Comparison of ENCODE assay signal across 8 cellular contexts in genomic region chr18:79964330-79965118, GRCh38. TPM values are rescaled to one million over a fixed set of nuclear protein-coding genes. Genes with fewer than 3 reads are reported as not detected.
A peak's percentile ranks its signal among the peaks of the same experiment; 100 is the strongest.
DNase-seq lines count a peak whose midpoint lies in the region; ATAC-seq and TF ChIP-seq lines count a peak whose summit lies in the region.

Gene HSBP1L1, plus strand, starts transcription at chr18:79964643. Its CDS starts 93 bp downstream, at chr18:79964736.

- POLR2A ChIA-PET in RWPE1 (lab: Yijun Ruan, JAX; ENCODE audit: low non-redundant PET), result no interaction called here

- H3K4me1 ChIP-seq in BLaER1 (peaks cover 40% of the 10 kb centered on the region), cardiac muscle cell (ENCODE audit: low read depth) (no peaks in the 10 kb centered on the region)

- H3K9ac ChIP-seq in BLaER1, result peak within 1 kb of the TSS; percentile 81

- DNase-seq in RWPE1 (ENCODE audit: low spot score) (peak; percentile 48), cardiac muscle cell (ENCODE audit: low read depth in 1 of 2, low spot score in 1 of 2) (peak; percentile 54 to 88), progenitor cell of endocrine pancreas (ENCODE audit: low spot score, unreplicated experiment) (peak; percentile 76), SKM-1 treated with dmso at 0.1 percent for 144 hours (lab: John Stamatoyannopoulos, UW; ENCODE audit: unreplicated experiment) (no peak)
- DNase-seq in activated naive CD8-positive, alpha-beta T cell treated with anti-CD3 and anti-CD28 coated beads for 36 hours, result peak; percentile 84

- CTCF ChIA-PET in RWPE1 (lab: Yijun Ruan, JAX), result interaction anchor here (0.6 kb wide), 1 partner anchor 166 kb away, joined by 4 read pairs; no protein-coding TSS in a partner anchor

- H3K27me3 ChIP-seq in BLaER1 (no peaks in the 10 kb centered on the region), cardiac muscle cell (peaks cover 10% of the 10 kb centered on the region)

- peak; percentile 67 for ATAC-seq in GM19035 (IDR thresholded peaks at IDR 0.05; ENCODE audit: unreplicated experiment)
- ATAC-seq in HG03175 (IDR thresholded peaks at IDR 0.05; ENCODE audit: unreplicated experiment), result peak; percentile 64

- H3K4me2 ChIP-seq in BLaER1, result peak within 1 kb of the TSS; percentile 97

- H3K9me3 ChIP-seq in BLaER1, result no peaks in the 10 kb centered on the region
- no peaks in the 10 kb centered on the region for H3K9me3 ChIP-seq in cardiac muscle cell (ENCODE audit: low read depth)

- TF ChIP-seq CTCF in RWPE1 (conservative IDR thresholded peaks at IDR 0.05; ENCODE audit: low read depth), result peak; percentile 60
- TF ChIP-seq CTCF in cardiac muscle cell (IDR thresholded peaks at IDR 0.05; ENCODE audit: low read depth, low read length), result no peak
- TF ChIP-seq CTCF in progenitor cell of endocrine pancreas (IDR thresholded peaks at IDR 0.05; ENCODE audit: unreplicated experiment), result peak; percentile 47

- H3K4me3 Mint-ChIP-seq in activated naive CD8-positive, alpha-beta T cell treated with anti-CD3 and anti-CD28 coated beads for 36 hours, result peak within 1 kb of the TSS; percentile 78
- H3K4me3 Mint-ChIP-seq in progenitor cell of endocrine pancreas (ENCODE audit: low read depth), result peak within 1 kb of the TSS; percentile 59

- H3K36me3 ChIP-seq in BLaER1 (peaks cover 8% of the 10 kb centered on the region), cardiac muscle cell (no peaks in the 10 kb centered on the region)

- H3K27ac Mint-ChIP-seq in activated naive CD8-positive, alpha-beta T cell treated with anti-CD3 and anti-CD28 coated beads for 36 hours, result peak within 1 kb of the TSS; percentile 87
- H3K27ac Mint-ChIP-seq in progenitor cell of endocrine pancreas, result peak within 1 kb of the TSS; percentile 62

- peaks cover 29% of the 10 kb centered on the region for H3K4me1 Mint-ChIP-seq in activated naive CD8-positive, alpha-beta T cell treated with anti-CD3 and anti-CD28 coated beads for 36 hours
- peaks cover 19% of the 10 kb centered on the region for H3K4me1 Mint-ChIP-seq in progenitor cell of endocrine pancreas (ENCODE audit: low read depth)

- no peaks in the 10 kb centered on the region for H3K9me3 Mint-ChIP-seq in activated naive CD8-positive, alpha-beta T cell treated with anti-CD3 and anti-CD28 coated beads for 36 hours
- no peaks in the 10 kb centered on the region for H3K9me3 Mint-ChIP-seq in progenitor cell of endocrine pancreas (ENCODE audit: low read depth)

- H3K27ac ChIP-seq in BLaER1, result peak within 1 kb of the TSS; percentile 77
- peak within 1 kb of the TSS; percentile 92 for H3K27ac ChIP-seq in RWPE1
- no peak within 1 kb of the TSS for H3K27ac ChIP-seq in cardiac muscle cell

- H3K27me3 Mint-ChIP-seq in activated naive CD8-positive, alpha-beta T cell treated with anti-CD3 and anti-CD28 coated beads for 36 hours, result no peaks in the 10 kb centered on the region
- H3K27me3 Mint-ChIP-seq in progenitor cell of endocrine pancreas, result peaks cover 28% of the 10 kb centered on the region

- H3K4me3 ChIP-seq in BLaER1 (peak within 1 kb of the TSS; percentile 72), cardiac muscle cell (peak within 1 kb of the TSS; percentile 37)

- H4K20me1 ChIP-seq in BLaER1, result peaks cover 53% of the 10 kb centered on the region

- H3K36me3 Mint-ChIP-seq in activated naive CD8-positive, alpha-beta T cell treated with anti-CD3 and anti-CD28 coated beads for 36 hours, result peaks cover 9% of the 10 kb centered on the region
- H3K36me3 Mint-ChIP-seq in progenitor cell of endocrine pancreas (ENCODE audit: insufficient read depth), result peaks cover 4% of the 10 kb centered on the region

RNA-seq across cellular contexts. Expression of gene HSBP1L1, which starts in this region (rescaled TPM):
- 10 to 100 TPM; 11.2 to 14.5 TPM for total RNA-seq in activated naive CD8-positive, alpha-beta T cell treated with anti-CD3 and anti-CD28 coated beads for 36 hours
- total RNA-seq in cardiac muscle cell (2.5 and 6.3 TPM in 2 replicates), progenitor cell of endocrine pancreas (7.0 and 8.0 TPM in 2 replicates)
- polyA plus RNA-seq in cardiac muscle cell, result 4.0 and 4.4 TPM in 2 replicates
